In the genomic region with DNA sequence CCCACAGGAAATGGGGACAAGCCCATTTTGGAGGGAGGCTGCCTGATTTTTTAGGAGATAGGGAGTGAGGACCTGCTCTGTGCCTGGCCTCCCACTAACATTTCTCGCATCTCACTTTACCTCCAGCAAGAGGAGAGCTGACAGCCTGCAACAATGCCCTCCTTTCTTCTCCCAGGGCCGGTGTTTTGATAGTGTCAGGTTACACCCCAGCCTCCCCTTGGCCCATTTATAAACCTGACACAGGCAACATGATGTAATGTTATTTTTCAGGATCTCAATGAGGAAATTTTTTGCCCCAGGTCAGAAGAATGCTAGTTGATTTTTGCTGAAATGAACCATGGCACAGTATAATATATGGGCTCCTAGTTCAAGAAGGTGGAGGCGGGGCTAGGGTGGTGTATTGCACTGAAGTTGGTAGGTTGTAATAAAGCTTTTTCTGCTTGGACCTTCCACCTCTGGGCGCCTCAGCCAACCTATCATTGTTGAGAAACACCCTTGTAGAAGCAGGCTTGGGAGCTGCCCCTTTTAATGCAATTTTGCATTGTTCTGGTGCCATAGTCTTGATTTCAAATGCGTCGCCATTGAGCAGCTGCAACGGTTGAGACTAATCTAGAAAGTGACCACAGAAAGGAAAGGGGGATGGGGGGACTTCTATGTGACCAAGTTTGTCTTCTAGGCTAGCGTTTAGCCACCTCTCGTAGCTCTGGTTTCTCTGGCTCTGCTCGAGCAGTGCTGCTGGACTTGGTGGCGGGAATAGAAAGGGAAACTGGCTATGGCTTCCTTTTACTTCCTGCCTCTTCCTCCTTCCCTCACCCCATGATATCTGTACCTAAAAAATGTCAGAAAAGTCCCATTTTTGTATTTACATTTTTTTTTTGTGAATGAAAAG, we compare ENCODE assay signal across 8 cellular contexts. TPM values are rescaled to one million over a fixed set of nuclear protein-coding genes. Genes with fewer than 3 reads are reported as not detected.
A peak's percentile ranks its signal among the peaks of the same experiment; 100 is the strongest.
DNase-seq lines count a peak whose midpoint lies in the region; ATAC-seq and FAIRE-seq lines count a peak whose summit lies in the region.

No MANE protein-coding gene starts in this region.

- H3K4me1 Mint-ChIP-seq in natural killer cell treated with Interleukin-12 subunit alpha and Interleukin-12 subunit beta and Interleukin-15 and Interleukin-18, amount 100 ng/mL, for 72 hours (ENCODE audit: low read depth in 2 of 2), result no peaks in the 10 kb centered on the region

- H3K4me3 Mint-ChIP-seq in natural killer cell treated with Interleukin-12 subunit alpha and Interleukin-12 subunit beta and Interleukin-15 and Interleukin-18, amount 100 ng/mL, for 72 hours, result no peak overlapping the region

- H3K36me3 Mint-ChIP-seq in natural killer cell treated with Interleukin-12 subunit alpha and Interleukin-12 subunit beta and Interleukin-15 and Interleukin-18, amount 100 ng/mL, for 72 hours, result no peaks in the 10 kb centered on the region

- H3K9me3 ChIP-seq in mucosa of stomach (ENCODE audit: control insufficient read depth, low read length), result no peaks in the 10 kb centered on the region

- H3K27me3 Mint-ChIP-seq in natural killer cell treated with Interleukin-12 subunit alpha and Interleukin-12 subunit beta and Interleukin-15 and Interleukin-18, amount 100 ng/mL, for 72 hours, result peaks cover 16 to 20% of the 10 kb centered on the region in 2 donors

- peak overlapping the region; percentile 5 for H3K4me3 ChIP-seq in mucosa of stomach (ENCODE audit: low read length)

- peaks cover 29% of the 10 kb centered on the region for H3K4me1 ChIP-seq in mucosa of stomach (ENCODE audit: control insufficient read depth, insufficient read depth, low read length)

- H3K9me3 Mint-ChIP-seq in natural killer cell treated with Interleukin-12 subunit alpha and Interleukin-12 subunit beta and Interleukin-15 and Interleukin-18, amount 100 ng/mL, for 72 hours, result no peaks in the 10 kb centered on the region

- no peaks in the 10 kb centered on the region for H3K36me3 ChIP-seq in mucosa of stomach (ENCODE audit: control insufficient read depth, insufficient read depth, low read length)

- no peak for ATAC-seq in GM21737 (IDR thresholded peaks at IDR 0.05; ENCODE audit: unreplicated experiment)
- no peak for ATAC-seq in natural killer cell treated with Interleukin-12 subunit alpha and Interleukin-12 subunit beta and Interleukin-15 and Interleukin-18, amount 100 ng/mL, for 72 hours

- no peak for FAIRE-seq in RCC 7860 (lab: Jason Lieb, UNC)

- peak overlapping the region; percentile 61 for H3K9ac ChIP-seq in mucosa of stomach (ENCODE audit: low read length)

- no peaks in the 10 kb centered on the region for H3K27me3 ChIP-seq in mucosa of stomach (ENCODE audit: control insufficient read depth, insufficient read depth, low read length)

- DNase-seq in DMS 273 treated with DMSO at 0.1 percent for 48 hours (lab: John Stamatoyannopoulos, UW), result peak; percentile 57
- peak; percentile 76 for DNase-seq in NCI-H2171 (lab: John Stamatoyannopoulos, UW)
- DNase-seq in dedifferentiated amniotic fluid mesenchymal stem cell (ENCODE audit: extremely low spot score), result peak; percentile 57
- DNase-seq in natural killer cell treated with Interleukin-12 subunit alpha and Interleukin-12 subunit beta and Interleukin-15 and Interleukin-18, amount 100 ng/mL, for 72 hours (ENCODE audit: low spot score), result no peak
- DNase-seq in RCC 7860 (ENCODE audit: low spot score), result no peak
- no peak for DNase-seq in activated gamma-delta T cell (lab: John Stamatoyannopoulos, UW)

- no peak overlapping the region for H3K27ac Mint-ChIP-seq in natural killer cell treated with Interleukin-12 subunit alpha and Interleukin-12 subunit beta and Interleukin-15 and Interleukin-18, amount 100 ng/mL, for 72 hours

RNA-seq across cellular contexts. Expression of a gene that starts 53.0 kb away (rescaled TPM):
- total RNA-seq in natural killer cell treated with Interleukin-12 subunit alpha and Interleukin-12 subunit beta and Interleukin-15 and Interleukin-18, amount 100 ng/mL, for 72 hours, result under 1 TPM in 1 of 2 donors, not detected in 1; 0.53 TPM

Comparison
In these comparisons a context has a peak if more than half of its experiments do, and no peak if none do; other contexts are left out.
1. DNase-seq: peak in DMS 273 treated with DMSO at 0.1 percent for 48 hours (single experiment), NCI-H2171 (single experiment) and dedifferentiated amniotic fluid mesenchymal stem cell (single experiment); none in natural killer cell treated with Interleukin-12 subunit alpha and Interleukin-12 subunit beta and Interleukin-15 and Interleukin-18, amount 100 ng/mL, for 72 hours (single experiment), RCC 7860 (single experiment) and activated gamma-delta T cell (single experiment).